In genomic region chr10:18333616-18334015, GRCh38 we compare ENCODE assay signal across 27 cellular contexts.
A peak's percentile ranks its signal among the peaks of the same experiment; 100 is the strongest.
DNase-seq lines count a peak whose midpoint lies in the region; ATAC-seq and TF ChIP-seq lines count a peak whose summit lies in the region.
"Had no signal": no experiment of that assay in that cellular context is flagged by ENCODE, and none has a peak within 500 bp of the region (broad histone marks: within the 10 kb centered on the region; RNA-seq: fewer than 3 reads in every experiment).

No MANE protein-coding gene starts in this region.

- no peaks in the 10 kb centered on the region for H3K36me3 Mint-ChIP-seq in MCF 10A (ENCODE audit: insufficient read depth, unreplicated experiment)
- no peaks in the 10 kb centered on the region for H3K36me3 Mint-ChIP-seq in stimulated activated memory B cell treated with anti-CD40 and anti-IgM and Interleukin-4, amounts not matched to agents 10 μg/mL and 1 μg/mL and 100 μg/mL, for 72 hours
- H3K36me3 Mint-ChIP-seq: immature natural killer cell; natural killer cell treated with Interleukin-12 subunit alpha and Interleukin-12 subunit beta and Interleukin-15 and Interleukin-18, amount 100 ng/mL, for 72 hours; T-cell had no signal

- peaks cover 8% of the 10 kb centered on the region for H3K4me1 Mint-ChIP-seq in MCF 10A (ENCODE audit: insufficient read depth, unreplicated experiment)
- no peaks in the 10 kb centered on the region for H3K4me1 Mint-ChIP-seq in stimulated activated memory B cell treated with anti-CD40 and anti-IgM and Interleukin-4, amounts not matched to agents 10 μg/mL and 1 μg/mL and 100 μg/mL, for 72 hours
- H3K4me1 Mint-ChIP-seq: activated CD4-positive, alpha-beta T cell treated with anti-CD3 and anti-CD28 coated beads, Interleukin-2, amount 10 ng/mL, durations not matched to agents 7 days and 5 days; central memory CD8-positive, alpha-beta T cell; immature natural killer cell; T-cell had no signal

- H3K4me1 ChIP-seq in breast epithelium: no peaks in the 10 kb centered on the region
- peaks cover 18 to 52% (median 45%) of the 10 kb centered on the region in 4 donors for H3K4me1 ChIP-seq in esophagus muscularis mucosa
- no peaks in the 10 kb centered on the region for H3K4me1 ChIP-seq in mesenchymal stem cell (ENCODE audit: control insufficient read depth, insufficient read depth, low read depth, low read length)
- H3K4me1 ChIP-seq in transverse colon: peaks cover 0 to 7% (median 0%) of the 10 kb centered on the region in 4 donors
- H3K4me1 ChIP-seq: adrenal gland had no signal

- no peak overlapping the region for H2BK120ac ChIP-seq in mesenchymal stem cell (ENCODE audit: low read depth, low read length)

- H3K14ac ChIP-seq in mesenchymal stem cell (ENCODE audit: low read length in 2 of 2): no peak overlapping the region

- H2BK12ac ChIP-seq in mesenchymal stem cell (ENCODE audit: low read length in 2 of 2): no peak overlapping the region

- no peak overlapping the region for H4K91ac ChIP-seq in mesenchymal stem cell (ENCODE audit: low read length)

- H3K4ac ChIP-seq in mesenchymal stem cell (ENCODE audit: low read depth in 1 of 2, low read length in 2 of 2): no peak overlapping the region

- in situ Hi-C loops in transverse colon (cut with MboI; ENCODE audit: low pct_ligation_motif_present in 1 of 4, low pct_unique_long_range_greater_than_20kb in 1 of 4, low sequenced_read_pairs in 3 of 4) (no loop called here), G401 (cut with HindIII; ENCODE audit: low sequenced_read_pairs) (no loop called here)

- H2BK5ac ChIP-seq in mesenchymal stem cell (ENCODE audit: low read depth, low read length, poor library complexity, severe bottlenecking): no peak overlapping the region

- POLR2A ChIA-PET in MCF 10A (lab: Yijun Ruan, JAX): no interaction called here

- H2AFZ ChIP-seq in mesenchymal stem cell (ENCODE audit: low read depth, low read length): no peak overlapping the region

- H2AK5ac ChIP-seq in mesenchymal stem cell (ENCODE audit: low read length, severe bottlenecking): no peak overlapping the region

- CTCF ChIA-PET in MCF 10A (lab: Yijun Ruan, JAX): interaction anchor here (0.6 kb wide), 1 partner anchor 132 kb away, joined by 3 read pairs; no protein-coding TSS in a partner anchor

- H3K4me2 ChIP-seq in mesenchymal stem cell (ENCODE audit: low read length, poor library complexity, severe bottlenecking): no peak overlapping the region

- H3K27ac Mint-ChIP-seq in MCF 10A (ENCODE audit: low read depth, unreplicated experiment): no peak overlapping the region
- H3K27ac Mint-ChIP-seq in stimulated activated memory B cell treated with anti-CD40 and anti-IgM and Interleukin-4, amounts not matched to agents 10 μg/mL and 1 μg/mL and 100 μg/mL, for 72 hours: no peak overlapping the region
- H3K27ac Mint-ChIP-seq: activated CD4-positive, alpha-beta T cell treated with anti-CD3 and anti-CD28 coated beads, Interleukin-2, amount 10 ng/mL, durations not matched to agents 7 days and 5 days; immature natural killer cell; natural killer cell treated with Interleukin-12 subunit alpha and Interleukin-12 subunit beta and Interleukin-15 and Interleukin-18, amount 100 ng/mL, for 72 hours; progenitor cell of endocrine pancreas; T-cell had no signal

- H3K4me3 ChIP-seq in breast epithelium: peak overlapping the region in 2 of 3 donors; percentile 0 to 18
- H3K4me3 ChIP-seq in esophagus muscularis mucosa: peak overlapping the region in 3 of 4 donors; percentile 1 to 29 (median 16)
- peak overlapping the region in 1 of 2 experiments; percentile 38 for H3K4me3 ChIP-seq in mesenchymal stem cell (ENCODE audit: insufficient read depth in 1 of 2, low read depth in 1 of 2, low read length in 2 of 2)
- peak overlapping the region in 1 of 4 donors; percentile 5 for H3K4me3 ChIP-seq in transverse colon
- no peak overlapping the region for H3K4me3 ChIP-seq in H7 (ENCODE audit: insufficient read depth, low read depth, low read length)
- H3K4me3 ChIP-seq: HAP-1 had no signal

- H3K27ac ChIP-seq in breast epithelium: no peak overlapping the region
- H3K27ac ChIP-seq in esophagus muscularis mucosa (replicated peaks in 1 of 4): peak overlapping the region; percentile 52 to 72 (median 70)
- H3K27ac ChIP-seq in mesenchymal stem cell (ENCODE audit: low read length, poor library complexity, severe bottlenecking): no peak overlapping the region
- peak overlapping the region; percentile 0 to 47 (median 18) for H3K27ac ChIP-seq in transverse colon
- H3K27ac ChIP-seq: 22Rv1, HL-60, tibial nerve had no signal

- H3K9ac ChIP-seq in mesenchymal stem cell (ENCODE audit: low read length): peak overlapping the region; percentile 48

- no peak overlapping the region for H3K4me3 Mint-ChIP-seq in MCF 10A (ENCODE audit: unreplicated experiment)
- H3K4me3 Mint-ChIP-seq in stimulated activated memory B cell treated with anti-CD40 and anti-IgM and Interleukin-4, amounts not matched to agents 10 μg/mL and 1 μg/mL and 100 μg/mL, for 72 hours: no peak overlapping the region
- H3K4me3 Mint-ChIP-seq: activated CD4-positive, alpha-beta T cell treated with anti-CD3 and anti-CD28 coated beads, Interleukin-2, amount 10 ng/mL, durations not matched to agents 7 days and 5 days; central memory CD8-positive, alpha-beta T cell; immature natural killer cell; natural killer cell treated with Interleukin-12 subunit alpha and Interleukin-12 subunit beta and Interleukin-15 and Interleukin-18, amount 100 ng/mL, for 72 hours; T-cell had no signal

- H3K36me3 ChIP-seq in breast epithelium (no peaks in the 10 kb centered on the region), esophagus muscularis mucosa (no peaks in the 10 kb centered on the region), mesenchymal stem cell (ENCODE audit: control insufficient read depth in 1 of 2, insufficient read depth in 2 of 2, low read depth in 1 of 2, low read length in 2 of 2) (no peaks in the 10 kb centered on the region), transverse colon (no peaks in the 10 kb centered on the region), H7 (replicated peaks; ENCODE audit: control insufficient read depth, insufficient read depth, low read length) (no peaks in the 10 kb centered on the region)
- H3K36me3 ChIP-seq: adrenal gland, esophagus squamous epithelium, HAP-1, tibial nerve had no signal

- TF ChIP-seq CTCF in breast epithelium (IDR thresholded peaks at IDR 0.05): no peak
- TF ChIP-seq CTCF in MCF 10A (IDR thresholded peaks at IDR 0.05; ENCODE audit: unreplicated experiment): no peak
- no peak for TF ChIP-seq CTCF in esophagus muscularis mucosa (IDR thresholded peaks at IDR 0.05)
- TF ChIP-seq CTCF in transverse colon (IDR thresholded peaks at IDR 0.05): no peak

- no peaks in the 10 kb centered on the region for H3K79me1 ChIP-seq in mesenchymal stem cell (replicated peaks; ENCODE audit: low read length, poor library complexity, severe bottlenecking)

- H3K27me3 ChIP-seq in breast epithelium (no peaks in the 10 kb centered on the region), esophagus muscularis mucosa (no peaks in the 10 kb centered on the region), mesenchymal stem cell (ENCODE audit: control insufficient read depth in 1 of 2, insufficient read depth in 1 of 2, low read length in 2 of 2) (no peaks in the 10 kb centered on the region), transverse colon (no peaks in the 10 kb centered on the region), H7 (ENCODE audit: control insufficient read depth, insufficient read depth, low read length) (no peaks in the 10 kb centered on the region)
- H3K27me3 ChIP-seq: adrenal gland, esophagus squamous epithelium, tibial nerve had no signal

- H3K27me3 Mint-ChIP-seq in MCF 10A (ENCODE audit: insufficient read depth, unreplicated experiment): no peaks in the 10 kb centered on the region
- no peaks in the 10 kb centered on the region for H3K27me3 Mint-ChIP-seq in stimulated activated memory B cell treated with anti-CD40 and anti-IgM and Interleukin-4, amounts not matched to agents 10 μg/mL and 1 μg/mL and 100 μg/mL, for 72 hours
- H3K27me3 Mint-ChIP-seq: activated CD4-positive, alpha-beta T cell treated with anti-CD3 and anti-CD28 coated beads, Interleukin-2, amount 10 ng/mL, durations not matched to agents 7 days and 5 days; central memory CD8-positive, alpha-beta T cell; progenitor cell of endocrine pancreas; T-cell had no signal

- TF ChIP-seq EP300 in esophagus muscularis mucosa (IDR thresholded peaks at IDR 0.05) (no peak), transverse colon (IDR thresholded peaks at IDR 0.05; ENCODE audit: low read depth) (no peak)

- TF ChIP-seq POLR2A in breast epithelium (IDR thresholded peaks at IDR 0.05) (no peak), esophagus muscularis mucosa (IDR thresholded peaks at IDR 0.05; ENCODE audit: low read depth) (no peak), transverse colon (IDR thresholded peaks at IDR 0.05) (no peak)

- no peaks in the 10 kb centered on the region for H3K9me3 Mint-ChIP-seq in MCF 10A (ENCODE audit: unreplicated experiment)
- H3K9me3 Mint-ChIP-seq in stimulated activated memory B cell treated with anti-CD40 and anti-IgM and Interleukin-4, amounts not matched to agents 10 μg/mL and 1 μg/mL and 100 μg/mL, for 72 hours: no peaks in the 10 kb centered on the region
- H3K9me3 Mint-ChIP-seq: activated CD4-positive, alpha-beta T cell treated with anti-CD3 and anti-CD28 coated beads, Interleukin-2, amount 10 ng/mL, durations not matched to agents 7 days and 5 days; central memory CD8-positive, alpha-beta T cell; immature natural killer cell; natural killer cell treated with Interleukin-12 subunit alpha and Interleukin-12 subunit beta and Interleukin-15 and Interleukin-18, amount 100 ng/mL, for 72 hours; T-cell had no signal

- H4K8ac ChIP-seq in mesenchymal stem cell (ENCODE audit: low read length): no peak overlapping the region

- no TSS peak for BruUV-seq in MCF 10A (replicated peaks; lab: Mats Ljungman, UMichigan)

- ATAC-seq in stimulated activated memory B cell treated with anti-CD40 and anti-IgM and Interleukin-4, amounts not matched to agents 10 μg/mL and 1 μg/mL and 100 μg/mL, for 72 hours: no peak
- ATAC-seq: natural killer cell treated with Interleukin-12 subunit alpha and Interleukin-12 subunit beta and Interleukin-15 and Interleukin-18, amount 100 ng/mL, for 72 hours; T-cell had no signal

- DNase-seq in breast epithelium (ENCODE audit: low spot score in 2 of 2) (no peak), MCF 10A (ENCODE audit: unreplicated experiment) (no peak), esophagus muscularis mucosa (ENCODE audit: extremely low spot score) (no peak), mesenchymal stem cell (no peak), transverse colon (no peak), G401 (ENCODE audit: low spot score) (no peak), H7 (no peak)
- DNase-seq: activated CD4-positive, alpha-beta T cell treated with anti-CD3 and anti-CD28 coated beads, Interleukin-2, amount 10 ng/mL, durations not matched to agents 7 days and 5 days; activated gamma-delta T cell; adrenal gland; C1 segment of cervical spinal cord; effector CD8-positive, alpha-beta T cell; esophagus squamous epithelium; immature natural killer cell; mesendoderm; MM.1S; NCI-H748 treated with DMSO at 0.1 percent for 48 hours; SIG-M5; T-cell had no signal

- H3K18ac ChIP-seq in mesenchymal stem cell (ENCODE audit: low read depth in 1 of 2, low read length in 2 of 2): no peak overlapping the region

- WGBS in esophagus muscularis mucosa: 29% methylated on average over 6 of the region's 6 CpGs
- WGBS in mesenchymal stem cell: 80% methylated on average over 4 of the region's 6 CpGs
- WGBS in transverse colon (ENCODE audit: low coverage in 1 of 2), 2 donors: 56 to 61% methylated on average over 6 of the region's 6 CpGs

- no peak overlapping the region for H2BK15ac ChIP-seq in mesenchymal stem cell (ENCODE audit: low read depth, poor library complexity, severe bottlenecking)

- intact Hi-C loops in breast epithelium (cut with DNase I; ENCODE audit: low total_unique reads): no loop called here
- intact Hi-C loops in MCF 10A (cut with micrococcal nuclease): no loop called here
- intact Hi-C loops in esophagus muscularis mucosa (cut with DNase I): no loop called here
- intact Hi-C loops in transverse colon (cut with DNase I; ENCODE audit: low total_unique reads): no loop called here

- H3K9me3 ChIP-seq in breast epithelium (no peaks in the 10 kb centered on the region), esophagus muscularis mucosa (no peaks in the 10 kb centered on the region), mesenchymal stem cell (ENCODE audit: control insufficient read depth, low read length) (no peaks in the 10 kb centered on the region), transverse colon (no peaks in the 10 kb centered on the region)
- H3K9me3 ChIP-seq: adrenal gland, esophagus squamous epithelium, HAP-1, tibial nerve had no signal

- H3K23ac ChIP-seq in mesenchymal stem cell (ENCODE audit: low read length in 2 of 2): no peak overlapping the region

Comparison
In these comparisons a context has a peak if more than half of its experiments do, and no peak if none do; other contexts are left out.
1. H3K27ac ChIP-seq: peak in esophagus muscularis mucosa (4 of 4) and transverse colon (4 of 4); none in breast epithelium (0 of 2) and mesenchymal stem cell (single experiment).